ENCODE assay signal across 26 cellular contexts in the genomic region with DNA sequence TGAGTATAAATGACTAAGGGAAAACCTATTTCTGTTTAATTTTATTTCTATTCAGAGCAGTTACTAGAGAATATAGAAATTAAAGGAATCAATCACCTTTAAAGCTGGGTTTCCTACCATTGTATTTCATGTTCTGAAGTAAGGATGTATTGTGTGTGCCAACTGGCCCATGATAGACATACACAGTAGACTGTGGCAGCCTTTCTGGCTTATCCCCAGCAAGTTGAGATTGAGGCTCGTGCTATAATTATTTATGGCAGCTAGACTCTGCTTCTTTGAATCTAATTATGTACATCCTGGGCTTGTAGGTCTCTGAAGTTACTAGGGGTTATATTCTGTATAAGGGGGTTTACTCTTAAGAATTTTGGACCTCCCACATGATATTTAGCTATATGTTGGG. TPM values are rescaled to one million over a fixed set of nuclear protein-coding genes. Genes with fewer than 3 reads are reported as not detected.
DNase-seq lines count a peak whose midpoint lies in the region; ATAC-seq, FAIRE-seq and TF ChIP-seq lines count a peak whose summit lies in the region.
"Had no signal": no experiment of that assay in that cellular context is flagged by ENCODE, and none has a peak within 500 bp of the region (broad histone marks: within the 10 kb centered on the region; RNA-seq: fewer than 3 reads in every experiment).

No MANE protein-coding gene starts in this region.

- H3K4me3 Mint-ChIP-seq in activated CD4-positive, alpha-beta memory T cell treated with anti-CD3 and anti-CD28 coated beads for 36 hours = no peak overlapping the region
- no peak overlapping the region for H3K4me3 Mint-ChIP-seq in activated CD4-positive, alpha-beta memory T cell treated with anti-CD3 and anti-CD28 coated beads, Interleukin-2, amount 10 ng/mL, durations not matched to agents 7 days and 5 days
- H3K4me3 Mint-ChIP-seq: T-helper 2 cell treated with Interferon-gamma antibody and Interleukin-4, amounts not matched to agents 5 μg/mL and 100 μg/mL, for 36 hours had no signal

- intact Hi-C loops in activated CD4-positive, alpha-beta memory T cell treated with anti-CD3 and anti-CD28 coated beads for 36 hours (cut with micrococcal nuclease) = no loop called here

- H3K36me3 ChIP-seq in neutrophil = no peaks in the 10 kb centered on the region
- H3K36me3 ChIP-seq: colonic mucosa, esophagus muscularis mucosa, lower lobe of right lung had no signal

- peaks cover 9% of the 10 kb centered on the region for H3K36me3 Mint-ChIP-seq in activated CD4-positive, alpha-beta memory T cell treated with anti-CD3 and anti-CD28 coated beads for 36 hours
- H3K36me3 Mint-ChIP-seq in activated CD4-positive, alpha-beta memory T cell treated with anti-CD3 and anti-CD28 coated beads, Interleukin-2, amount 10 ng/mL, durations not matched to agents 7 days and 5 days (ENCODE audit: low read depth) = peaks cover 24% of the 10 kb centered on the region

- no peak for ATAC-seq in HG02759 (IDR thresholded peaks at IDR 0.05; ENCODE audit: unreplicated experiment)
- ATAC-seq: body of pancreas, lower lobe of right lung had no signal

- no peaks in the 10 kb centered on the region for H3K27me3 ChIP-seq in neutrophil
- H3K27me3 ChIP-seq: BLaER1 treated with 17β-estradiol and CSF1 and Interleukin-3, amounts not matched to agents 10 nM and 100 nM; body of pancreas; colonic mucosa; esophagus muscularis mucosa had no signal

- no peak for TF ChIP-seq CTCF in neutrophil (IDR thresholded peaks at IDR 0.05)

- CTCF ChIA-PET in activated CD4-positive, alpha-beta memory T cell treated with anti-CD3 and anti-CD28 coated beads for 36 hours (lab: Charles Lee) = interaction anchor here (0.5 kb wide), 1 partner anchor 257 kb away, joined by 3 read pairs; no protein-coding TSS in a partner anchor
- CTCF ChIA-PET in activated CD4-positive, alpha-beta memory T cell treated with anti-CD3 and anti-CD28 coated beads, Interleukin-2, amount 10 ng/mL, durations not matched to agents 7 days and 5 days (lab: Charles Lee) = no interaction called here

- TF ChIP-seq POLR2A in GM12891 (IDR thresholded peaks at IDR 0.05; ENCODE audit: low read depth, low read length) = no peak

- DNase-seq in activated CD4-positive, alpha-beta memory T cell treated with anti-CD3 and anti-CD28 coated beads for 36 hours = no peak
- no peak for DNase-seq in activated CD4-positive, alpha-beta memory T cell treated with anti-CD3 and anti-CD28 coated beads, Interleukin-2, amount 10 ng/mL, durations not matched to agents 7 days and 5 days
- DNase-seq in GM12891 (ENCODE audit: insufficient read length, low spot score) (no peak), cerebellar cortex (ENCODE audit: low spot score) (peak; percentile 58), DMS114 treated with DMSO at 0.1 percent for 48 hours (lab: John Stamatoyannopoulos, UW; ENCODE audit: unreplicated experiment) (no peak), NCI-H526 treated with DMSO at 0.1 percent for 48 hours (lab: John Stamatoyannopoulos, UW) (no peak)
- DNase-seq: activated CD4-positive, alpha-beta T cell treated with anti-CD3 and anti-CD28 coated beads, Interleukin-2, amount 50 U/mL, for 48 hours; body of pancreas; colonic mucosa; islet precursor cell; Kasumi-1; lower lobe of right lung; NCI-H187; NCI-H2227 treated with DMSO at 0.1 percent for 48 hours; NK-92 treated with Interleukin-12 subunit alpha and Interleukin-12 subunit beta, amount 100 ng/mL, for 24 hours; nucleus accumbens; trophoblast cell had no signal

- peak; percentile 72 for FAIRE-seq in GM12891 (lab: Jason Lieb, UNC)
- FAIRE-seq: frontal cortex, H1, RCC 7860 had no signal

- no peaks in the 10 kb centered on the region for H3K9me3 Mint-ChIP-seq in activated CD4-positive, alpha-beta memory T cell treated with anti-CD3 and anti-CD28 coated beads for 36 hours
- H3K9me3 Mint-ChIP-seq in activated CD4-positive, alpha-beta memory T cell treated with anti-CD3 and anti-CD28 coated beads, Interleukin-2, amount 10 ng/mL, durations not matched to agents 7 days and 5 days = no peaks in the 10 kb centered on the region
- H3K9me3 Mint-ChIP-seq: T-helper 2 cell treated with Interferon-gamma antibody and Interleukin-4, amounts not matched to agents 5 μg/mL and 100 μg/mL, for 36 hours had no signal

- no peak overlapping the region for H3K4me3 ChIP-seq in neutrophil (ENCODE audit: low read depth in 1 of 2, low read length in 1 of 2)
- H3K4me3 ChIP-seq: BLaER1 treated with 17β-estradiol and CSF1 and Interleukin-3, amounts not matched to agents 10 nM and 100 nM; body of pancreas; colonic mucosa; esophagus muscularis mucosa; lower lobe of right lung had no signal

- H3K27ac Mint-ChIP-seq in activated CD4-positive, alpha-beta memory T cell treated with anti-CD3 and anti-CD28 coated beads for 36 hours = peak overlapping the region; percentile 77
- no peak overlapping the region for H3K27ac Mint-ChIP-seq in activated CD4-positive, alpha-beta memory T cell treated with anti-CD3 and anti-CD28 coated beads, Interleukin-2, amount 10 ng/mL, durations not matched to agents 7 days and 5 days
- H3K27ac Mint-ChIP-seq: T-helper 2 cell treated with Interferon-gamma antibody and Interleukin-4, amounts not matched to agents 5 μg/mL and 100 μg/mL, for 36 hours had no signal

- POLR2A ChIA-PET in activated CD4-positive, alpha-beta memory T cell treated with anti-CD3 and anti-CD28 coated beads for 36 hours (lab: Charles Lee) = interaction anchor here (1.2 kb wide), 1 partner anchor 42 kb away, joined by 3 read pairs; no protein-coding TSS in a partner anchor
- POLR2A ChIA-PET in activated CD4-positive, alpha-beta memory T cell treated with anti-CD3 and anti-CD28 coated beads, Interleukin-2, amount 10 ng/mL, durations not matched to agents 7 days and 5 days (lab: Charles Lee) = no interaction called here

- peaks cover 72% of the 10 kb centered on the region for H3K4me1 Mint-ChIP-seq in activated CD4-positive, alpha-beta memory T cell treated with anti-CD3 and anti-CD28 coated beads for 36 hours (ENCODE audit: low read depth)
- H3K4me1 Mint-ChIP-seq in activated CD4-positive, alpha-beta memory T cell treated with anti-CD3 and anti-CD28 coated beads, Interleukin-2, amount 10 ng/mL, durations not matched to agents 7 days and 5 days = peaks cover 45% of the 10 kb centered on the region

- no peaks in the 10 kb centered on the region for H3K27me3 Mint-ChIP-seq in activated CD4-positive, alpha-beta memory T cell treated with anti-CD3 and anti-CD28 coated beads for 36 hours
- H3K27me3 Mint-ChIP-seq in activated CD4-positive, alpha-beta memory T cell treated with anti-CD3 and anti-CD28 coated beads, Interleukin-2, amount 10 ng/mL, durations not matched to agents 7 days and 5 days = no peaks in the 10 kb centered on the region

- H3K9me3 ChIP-seq in neutrophil = no peaks in the 10 kb centered on the region
- H3K9me3 ChIP-seq: BLaER1 treated with 17β-estradiol and CSF1 and Interleukin-3, amounts not matched to agents 10 nM and 100 nM; body of pancreas; colonic mucosa; esophagus muscularis mucosa; lower lobe of right lung had no signal

- H3K4me1 ChIP-seq in neutrophil (ENCODE audit: control insufficient read depth in 1 of 2, insufficient read depth in 1 of 2, low read depth in 1 of 2, low read length in 1 of 2) = peaks cover 44 to 46% of the 10 kb centered on the region in 2 experiments
- H3K4me1 ChIP-seq: BLaER1 treated with 17β-estradiol and CSF1 and Interleukin-3, amounts not matched to agents 10 nM and 100 nM; body of pancreas; colonic mucosa had no signal

- peak overlapping the region; percentile 26 for H3K27ac ChIP-seq in neutrophil
- H3K27ac ChIP-seq: BLaER1 treated with 17β-estradiol and CSF1 and Interleukin-3, amounts not matched to agents 10 nM and 100 nM; body of pancreas; colonic mucosa; esophagus muscularis mucosa; lower lobe of right lung; VCaP had no signal

TF ChIP-seq in GM12891, 5 proteins besides CTCF, POLR2A, EP300 and RAD21:
- no peak for TF ChIP-seq TAF1 (IDR thresholded peaks at IDR 0.05; ENCODE audit: low read depth, low read length)
- TF ChIP-seq POLR2AphosphoS5 (IDR thresholded peaks at IDR 0.05; ENCODE audit: low read depth, low read length) = no peak
- TF ChIP-seq PAX5 (IDR thresholded peaks at IDR 0.05; ENCODE audit: insufficient read depth, low read length, severe bottlenecking) = no peak
- TF ChIP-seq POU2F2 (IDR thresholded peaks at IDR 0.05; ENCODE audit: low read depth, low read length) = no peak
- no peak for TF ChIP-seq SPI1 (IDR thresholded peaks at IDR 0.05; ENCODE audit: low read depth, low read length)

RNA-seq across cellular contexts. Expression of gene ZNF292, which starts 44.4 kb away (rescaled TPM):
- 10 to 100 TPM; 51.9 to 52.5 TPM for total RNA-seq in activated CD4-positive, alpha-beta memory T cell treated with anti-CD3 and anti-CD28 coated beads for 36 hours
- 10 to 100 TPM; 58.8 to 59.3 TPM for total RNA-seq in activated CD4-positive, alpha-beta memory T cell treated with anti-CD3 and anti-CD28 coated beads, Interleukin-2, amount 10 ng/mL, durations not matched to agents 7 days and 5 days
- polyA plus RNA-seq in GM12891 (2012; ENCODE audit: low read depth, missing spikeins) = 17.1 TPM
